ENCODE assay signal across 9 cellular contexts in the genomic region with DNA sequence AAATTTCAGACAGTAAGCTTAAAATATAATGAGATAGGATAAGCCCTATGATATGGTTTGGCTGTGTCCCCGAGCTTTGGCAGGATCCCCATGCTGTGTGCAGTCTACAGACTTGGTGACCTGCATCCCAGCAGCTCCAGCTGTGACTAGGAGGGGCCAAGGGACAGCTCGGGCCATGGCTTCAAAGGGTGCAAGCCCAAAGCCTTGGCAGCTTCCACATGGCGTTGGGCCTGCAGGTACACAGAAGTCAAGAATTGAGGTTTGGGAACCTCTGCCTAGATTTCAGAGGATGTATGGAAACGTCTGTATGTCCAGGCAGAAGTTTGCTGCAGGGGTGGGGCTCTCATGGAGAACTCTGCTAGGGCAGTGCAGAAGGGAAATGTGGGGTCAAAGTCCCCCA. TPM values are rescaled to one million over a fixed set of nuclear protein-coding genes. Genes with fewer than 3 reads are reported as not detected.
"Had no signal": no experiment of that assay in that cellular context is flagged by ENCODE, and none has a peak within 500 bp of the region (broad histone marks: within the 10 kb centered on the region; RNA-seq: fewer than 3 reads in every experiment).

No MANE protein-coding gene starts in this region.

RNA-seq across cellular contexts. Expression of gene FSD2, which starts 59.7 kb away (rescaled TPM):
- total RNA-seq: subcutaneous adipose tissue, temporal lobe, thoracic aorta, transverse colon, upper lobe of right lung, ureter, uterus, vagina had no signal
- polyA plus RNA-seq: urinary bladder had no signal
